ENCODE assay signal across 8 cellular contexts in the genomic region with DNA sequence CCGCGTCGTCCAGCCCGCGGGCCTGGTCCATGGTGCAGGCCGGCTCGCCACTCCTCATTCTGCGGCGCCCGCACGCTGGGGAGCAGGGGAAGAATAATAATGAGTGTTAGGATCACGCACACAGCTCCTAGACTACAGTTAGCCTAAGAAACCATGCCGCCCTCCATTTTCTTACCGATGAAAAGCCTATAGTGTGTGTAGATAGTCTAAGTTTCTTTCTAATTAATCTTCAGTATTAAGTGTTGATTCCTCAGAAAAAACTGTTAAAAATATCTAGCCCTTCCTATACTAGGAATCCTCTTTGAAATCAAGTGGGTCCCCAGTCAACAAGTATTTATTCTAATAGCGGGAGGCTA. TPM values are rescaled to one million over a fixed set of nuclear protein-coding genes. Genes with fewer than 3 reads are reported as not detected.
DNase-seq lines count a peak whose midpoint lies in the region; ATAC-seq, FAIRE-seq and TF ChIP-seq lines count a peak whose summit lies in the region.

No MANE protein-coding gene starts in this region.

- FAIRE-seq in H1 (lab: Jason Lieb, UNC): no peak

- H3K9me3 Mint-ChIP-seq in IgD-negative memory B cell: no peaks in the 10 kb centered on the region
- H3K9me3 Mint-ChIP-seq in progenitor cell of endocrine pancreas (ENCODE audit: low read depth): peaks cover 4% of the 10 kb centered on the region

- no peak overlapping the region for H4K91ac ChIP-seq in H1 (replicated peaks; ENCODE audit: insufficient read length, low read length)

- H3K23me2 ChIP-seq in H1 (ENCODE audit: low read depth, low read length): peaks cover 4% of the 10 kb centered on the region; the same call in 1 of the 2 replicates

- no peak overlapping the region for H2BK5ac ChIP-seq in H1 (ENCODE audit: low read depth, low read length)

- no peak for ATAC-seq in right lobe of liver

- DNase-seq in DMS114 treated with DMSO at 0.1 percent for 48 hours (lab: John Stamatoyannopoulos, UW; ENCODE audit: unreplicated experiment) (peak; percentile 26), H1 (ENCODE audit: low read depth in 1 of 2, low spot score in 2 of 2) (no peak), progenitor cell of endocrine pancreas (ENCODE audit: low spot score, unreplicated experiment) (no peak), NCI-H82 treated with DMSO at 0.1 percent for 48 hours (lab: John Stamatoyannopoulos, UW; ENCODE audit: unreplicated experiment) (no peak), right lobe of liver (no peak), OCI-M2 (lab: John Stamatoyannopoulos, UW; ENCODE audit: unreplicated experiment) (no peak), iPS-NIHi11 (ENCODE audit: low spot score) (no peak)

- no peaks in the 10 kb centered on the region for H3K36me3 ChIP-seq in H1 (ENCODE audit: control insufficient read depth in 2 of 4, insufficient read depth in 4 of 4, low read length in 3 of 4)
- H3K36me3 ChIP-seq in right lobe of liver: no peaks in the 10 kb centered on the region

- TF ChIP-seq EP300 in H1 (IDR thresholded peaks at IDR 0.05; ENCODE audit: borderline replicate concordance in 1 of 2, low read depth in 2 of 2, low read length in 2 of 2): no peak

- H2BK20ac ChIP-seq in H1 (ENCODE audit: low read length): no peak overlapping the region

- H3K27ac ChIP-seq in H1 (ENCODE audit: low read depth, low read length): no peak overlapping the region
- no peak overlapping the region for H3K27ac ChIP-seq in right lobe of liver

- POLR2A ChIA-PET in H1 (lab: Charles Lee; ENCODE audit: partially characterized antibody): interaction anchor here (0.6 to 2.7 kb wide), 8 partner anchors 10 to 1491 kb away, joined by 3 to 76 read pairs (median 4); a partner anchor contains a TSS

- TF ChIP-seq CTCF in H1 (IDR thresholded peaks at IDR 0.05; ENCODE audit: control extremely low read depth in 1 of 3, insufficient read depth in 1 of 3, low read depth in 1 of 3, low read length in 3 of 3) (no peak), progenitor cell of endocrine pancreas (IDR thresholded peaks at IDR 0.05; ENCODE audit: unreplicated experiment) (no peak), right lobe of liver (IDR thresholded peaks at IDR 0.05) (peak in 1 of 4 donors; percentile 3)

- peak overlapping the region; percentile 67 to 79 (median 69) for H3K4me3 Mint-ChIP-seq in IgD-negative memory B cell
- peak overlapping the region; percentile 61 for H3K4me3 Mint-ChIP-seq in progenitor cell of endocrine pancreas (ENCODE audit: low read depth)

- TF ChIP-seq POLR2A in H1 (IDR thresholded peaks at IDR 0.05; ENCODE audit: control extremely low read depth in 1 of 2, low read depth in 2 of 2, low read length in 2 of 2) (no peak), right lobe of liver (IDR thresholded peaks at IDR 0.05) (no peak)

- no peak overlapping the region for H3K23ac ChIP-seq in H1 (ENCODE audit: insufficient read length)

- CTCF ChIA-PET in H1 (lab: Charles Lee; ENCODE audit: partially characterized antibody): interaction anchor here (0.7 to 2.9 kb wide), 25 partner anchors 8 to 351 kb away, joined by 3 to 15 read pairs (median 5); a partner anchor contains a TSS

- peaks cover 0 to 4% (median 2%) of the 10 kb centered on the region in 4 experiments; a peak in 1 of 7 replicates for H3K27me3 ChIP-seq in H1 (replicated peaks in 1 of 4; ENCODE audit: control insufficient read depth in 3 of 4, extremely low read depth in 1 of 4, insufficient read depth in 3 of 4, low read length in 3 of 4)
- no peaks in the 10 kb centered on the region for H3K27me3 ChIP-seq in right lobe of liver

- peak overlapping the region; percentile 21 to 72 (median 52); a peak in 6 of 8 replicates for H3K4me3 ChIP-seq in H1 (ENCODE audit: extremely low read depth in 1 of 4, insufficient read depth in 2 of 4, low read depth in 3 of 4, low read length in 4 of 4)
- H3K4me3 ChIP-seq in right lobe of liver: peak overlapping the region in 1 of 3 donors; percentile 52

- no peaks in the 10 kb centered on the region for H3K79me1 ChIP-seq in H1 (ENCODE audit: low read depth, low read length)

- no peak overlapping the region for H3K56ac ChIP-seq in H1 (replicated peaks; ENCODE audit: insufficient read length, low read depth, low read length)

- H3K4me1 Mint-ChIP-seq in IgD-negative memory B cell (peaks cover 0 to 5% (median 5%) of the 10 kb centered on the region in 3 donors), progenitor cell of endocrine pancreas (ENCODE audit: low read depth) (peaks cover 1% of the 10 kb centered on the region)

- H3K79me2 ChIP-seq in H1 (ENCODE audit: control insufficient read depth in 1 of 2, insufficient read depth in 2 of 2, low read length in 2 of 2): no peaks in the 10 kb centered on the region

- H4K8ac ChIP-seq in H1 (ENCODE audit: extremely low read depth, insufficient read depth, low read length): no peak overlapping the region

- no peak overlapping the region for H4K5ac ChIP-seq in H1 (ENCODE audit: insufficient read length, low read depth, low read length)

- peaks cover 3% of the 10 kb centered on the region for H3K36me3 Mint-ChIP-seq in IgD-negative memory B cell
- H3K36me3 Mint-ChIP-seq in progenitor cell of endocrine pancreas (ENCODE audit: insufficient read depth): peaks cover 26% of the 10 kb centered on the region

- H4K20me1 ChIP-seq in H1 (replicated peaks in 1 of 2; ENCODE audit: control insufficient read depth in 1 of 2, insufficient read depth in 2 of 2, low read length in 2 of 2): no peaks in the 10 kb centered on the region

- TF ChIP-seq RAD21 in H1 (IDR thresholded peaks at IDR 0.05 in 1 of 2, conservative IDR thresholded peaks at IDR 0.05 in 1 of 2; ENCODE audit: low read depth in 2 of 2, low read length in 2 of 2): no peak

- WGBS in H1 (ENCODE audit: extremely low coverage in 1 of 2, insufficient coverage in 1 of 2, insufficient read length in 1 of 2, insufficient replicate concordance in 2 of 2, low coverage in 1 of 2, low lambda C conversion rate in 2 of 2, missing lambda C conversion rate in 1 of 2), 2 experiments: 16% methylated on average over 15 of the region's 15 CpGs; no CpG with 5 or more reads in 1 of the 2 experiments
- WGBS in right lobe of liver (ENCODE audit: insufficient coverage, low coverage, low lambda C conversion rate, missing lambda C conversion rate): 72% methylated on average over 5 of the region's 15 CpGs

- H2AK5ac ChIP-seq in H1 (ENCODE audit: low read depth, low read length): no peak overlapping the region

- peak overlapping the region; percentile 48 to 90 for H3K4me2 ChIP-seq in H1 (ENCODE audit: insufficient read depth in 1 of 2, low read depth in 2 of 2, low read length in 2 of 2)

- no peak overlapping the region for H3K14ac ChIP-seq in H1 (ENCODE audit: insufficient read length)

- intact Hi-C loops in right lobe of liver (cut with DNase I): no loop called here

- H3K27me3 Mint-ChIP-seq in IgD-negative memory B cell: no peaks in the 10 kb centered on the region
- H3K27me3 Mint-ChIP-seq in progenitor cell of endocrine pancreas: peaks cover 4% of the 10 kb centered on the region

- H3K9ac ChIP-seq in H1 (replicated peaks in 1 of 4; ENCODE audit: extremely low read depth in 1 of 4, low read depth in 3 of 4, low read length in 3 of 4): no peak overlapping the region

- H3K4me1 ChIP-seq in H1 (replicated peaks in 1 of 4; ENCODE audit: control insufficient read depth in 3 of 4, insufficient read depth in 4 of 4, low read length in 3 of 4) (no peaks in the 10 kb centered on the region; a peak in 2 of 7 replicates), right lobe of liver (no peaks in the 10 kb centered on the region)

- no peak overlapping the region for H2BK15ac ChIP-seq in H1 (ENCODE audit: low read length)

- H2AFZ ChIP-seq in H1 (ENCODE audit: low read length): no peak overlapping the region

- H3K4ac ChIP-seq in H1 (replicated peaks; ENCODE audit: insufficient read length, low read depth, low read length): no peak overlapping the region

- H3K9me3 ChIP-seq in H1 (ENCODE audit: insufficient read depth in 2 of 2, low read depth in 1 of 2, low read length in 1 of 2) (no peaks in the 10 kb centered on the region), right lobe of liver (no peaks in the 10 kb centered on the region)

- H2BK12ac ChIP-seq in H1 (ENCODE audit: low read depth, low read length): no peak overlapping the region

- no peak overlapping the region for H2BK120ac ChIP-seq in H1 (replicated peaks; ENCODE audit: low read depth, low read length)

- H3K18ac ChIP-seq in H1 (ENCODE audit: extremely low read depth, low read length): no peak overlapping the region

- H3K27ac Mint-ChIP-seq in IgD-negative memory B cell: no peak overlapping the region
- no peak overlapping the region for H3K27ac Mint-ChIP-seq in progenitor cell of endocrine pancreas

TF ChIP-seq in H1, 55 proteins besides CTCF, POLR2A, EP300 and RAD21 (continues in another document):
- TF ChIP-seq HDAC2 (IDR thresholded peaks at IDR 0.05; ENCODE audit: borderline replicate concordance in 1 of 2, low read depth in 2 of 2, low read length in 2 of 2) (no peak), ASH2L (IDR thresholded peaks at IDR 0.05; ENCODE audit: low read length) (peak; percentile 47), ZNF274 (IDR thresholded peaks at IDR 0.05; ENCODE audit: borderline replicate concordance, extremely low read depth, low read length) (no peak)

RNA-seq across cellular contexts. Expression of a gene that starts 9.3 kb away (rescaled TPM):
- polyA plus RNA-seq in IgD-negative memory B cell (0.29 TPM), H1 (2011; rRNA removed) (7.3 and 9.4 TPM in 2 replicates)
- 6.6 and 7.9 TPM in 2 replicates for total RNA-seq in H1 (2021; fragmentation: NEBNext Ultra II Directional; extraction: Animal tissue kit (Norgen Biotek cat#: 25700))
- polyA plus RNA-seq in H1 (2011; cell fraction: cytosol; rRNA removed): 6.1 TPM
- polyA plus RNA-seq in H1 (2011; cell fraction: nucleus; rRNA removed): 5.0 TPM
- polyA plus RNA-seq in H1 (2012, experiment 1 of 2): 3.8 to 4.9 TPM (median 4.3 TPM) in 4 replicates
- polyA plus RNA-seq in H1 (2012, experiment 2 of 2): 1.7 TPM
- 4.8 TPM for polyA plus RNA-seq in H1 (2013, experiment 1 of 2)
- polyA plus RNA-seq in H1 (2013, experiment 2 of 2): 4.9 TPM
- polyA minus RNA-seq in H1 (2011; rRNA and poly(A)+ RNA removed): 8.3 and 10.7 TPM in 2 replicates
- 2.6 TPM for polyA minus RNA-seq in H1 (2011; cell fraction: cytosol; rRNA and poly(A)+ RNA removed)
- polyA minus RNA-seq in H1 (2011; cell fraction: nucleus; rRNA and poly(A)+ RNA removed): 10.1 TPM
- total RNA-seq in progenitor cell of endocrine pancreas (37.1 and 38.0 TPM in 2 replicates), right lobe of liver (10 to 100 TPM in 3 of 6 experiments, 1 to 10 TPM in 3; 3.6 to 29.4 (median 11.0) TPM)

RNA-seq across cellular contexts. Expression of a gene that starts 47.6 kb away (rescaled TPM):
- polyA plus RNA-seq in IgD-negative memory B cell (30.8 TPM), H1 (2011; rRNA removed) (7.1 and 7.3 TPM in 2 replicates)
- 18.7 and 19.0 TPM in 2 replicates for total RNA-seq in H1 (2021; fragmentation: NEBNext Ultra II Directional; extraction: Animal tissue kit (Norgen Biotek cat#: 25700))
- polyA plus RNA-seq in H1 (2011; cell fraction: cytosol; rRNA removed): 9.2 TPM
- polyA plus RNA-seq in H1 (2011; cell fraction: nucleus; rRNA removed): 13.1 TPM
- polyA plus RNA-seq in H1 (2012, experiment 1 of 2): 7.2 to 10.5 TPM (median 8.0 TPM) in 4 replicates
- 0.67 TPM for polyA plus RNA-seq in H1 (2012, experiment 2 of 2)
- polyA plus RNA-seq in H1 (2013, experiment 1 of 2): 18.6 TPM
- polyA plus RNA-seq in H1 (2013, experiment 2 of 2): 17.0 TPM
- 4.3 and 5.4 TPM in 2 replicates for polyA minus RNA-seq in H1 (2011; rRNA and poly(A)+ RNA removed)
- polyA minus RNA-seq in H1 (2011; cell fraction: cytosol; rRNA and poly(A)+ RNA removed): 11.8 TPM
- 24.8 TPM for polyA minus RNA-seq in H1 (2011; cell fraction: nucleus; rRNA and poly(A)+ RNA removed)
- total RNA-seq in progenitor cell of endocrine pancreas (26.3 and 28.1 TPM in 2 replicates), right lobe of liver (10 to 100 TPM in 5 of 6 experiments, 1 to 10 TPM in 1; 9.1 to 15.3 (median 11.4) TPM)
